Comparison of ENCODE assay signal across 8 cellular contexts in the genomic region with DNA sequence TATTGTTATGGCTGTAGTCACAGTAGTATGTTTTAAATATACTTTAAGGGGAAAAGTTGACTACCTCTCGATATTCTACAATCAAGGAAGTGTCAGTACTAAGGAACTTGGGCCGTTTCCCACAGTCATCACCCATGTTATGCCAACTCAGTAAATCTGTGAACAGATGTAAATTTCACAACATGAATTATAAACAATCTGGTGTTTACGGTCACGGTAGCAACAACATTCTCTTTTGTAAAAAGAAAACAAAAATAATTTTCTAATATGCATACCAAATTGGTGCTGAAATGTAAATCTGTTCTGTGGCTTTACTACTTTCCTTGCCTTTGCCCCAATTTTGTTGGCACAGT. TPM values are rescaled to one million over a fixed set of nuclear protein-coding genes. Genes with fewer than 3 reads are reported as not detected.
A peak's percentile ranks its signal among the peaks of the same experiment; 100 is the strongest.
DNase-seq lines count a peak whose midpoint lies in the region; ATAC-seq lines count a peak whose summit lies in the region.

No MANE protein-coding gene starts in this region.

- no peaks in the 10 kb centered on the region for H3K36me3 ChIP-seq in muscle layer of colon (ENCODE audit: insufficient read depth, low read length)

- no peaks in the 10 kb centered on the region for H3K9me3 ChIP-seq in muscle layer of colon (ENCODE audit: low read length)

- peaks cover 21% of the 10 kb centered on the region for H3K36me3 Mint-ChIP-seq in central memory CD8-positive, alpha-beta T cell (ENCODE audit: insufficient read depth)

- peaks cover 36% of the 10 kb centered on the region for H3K4me1 ChIP-seq in muscle layer of colon (ENCODE audit: insufficient read depth, low read length)

- no peaks in the 10 kb centered on the region for H3K27me3 ChIP-seq in muscle layer of colon (ENCODE audit: control insufficient read depth in 1 of 2, insufficient read depth in 2 of 2, low read length in 2 of 2)

- peak overlapping the region; percentile 93 for H3K9ac ChIP-seq in muscle layer of colon (ENCODE audit: low read length)

- H3K4me3 Mint-ChIP-seq in central memory CD8-positive, alpha-beta T cell = peak overlapping the region; percentile 96

- H3K9me3 Mint-ChIP-seq in central memory CD8-positive, alpha-beta T cell = no peaks in the 10 kb centered on the region

- DNase-seq in ACHN (peak; percentile 7), NCI-H146 (lab: John Stamatoyannopoulos, UW) (no peak)
- no peak for DNase-seq in Jurkat, Clone E6-1 (ENCODE audit: low read depth, low spot score)
- no peak for DNase-seq in central memory CD8-positive, alpha-beta T cell (ENCODE audit: low spot score in 2 of 2)

- ATAC-seq in central memory CD8-positive, alpha-beta T cell (replicated peaks; ENCODE audit: extremely low read depth, poor library complexity, severe bottlenecking) = no peak
- ATAC-seq in HG02623 (IDR thresholded peaks at IDR 0.05; ENCODE audit: unreplicated experiment) (no peak), HG03139 (IDR thresholded peaks at IDR 0.05; ENCODE audit: unreplicated experiment) (no peak), GM21390 (IDR thresholded peaks at IDR 0.05; ENCODE audit: unreplicated experiment) (no peak)

- peak overlapping the region; percentile 95 for H3K27ac Mint-ChIP-seq in central memory CD8-positive, alpha-beta T cell (ENCODE audit: low read depth)

- in situ Hi-C loops in ACHN (cut with HindIII; ENCODE audit: low pct_ligation_motif_present, low pct_unique_long_range_greater_than_20kb, low sequenced_read_pairs) = no loop called here

- peaks cover 59% of the 10 kb centered on the region for H3K4me1 Mint-ChIP-seq in central memory CD8-positive, alpha-beta T cell

- peak overlapping the region; percentile 98 for H3K27ac ChIP-seq in muscle layer of colon (ENCODE audit: low read depth, low read length)

- peak overlapping the region; percentile 69 for H3K4me3 ChIP-seq in Jurkat, Clone E6-1 (ENCODE audit: low read length)
- H3K4me3 ChIP-seq in muscle layer of colon (ENCODE audit: low read depth in 1 of 2, low read length in 2 of 2) = peak overlapping the region; percentile 85 to 87

- H3K27me3 Mint-ChIP-seq in central memory CD8-positive, alpha-beta T cell = no peaks in the 10 kb centered on the region

RNA-seq across cellular contexts. Expression of a gene that starts 1.2 kb away (rescaled TPM):
- 53.8 TPM for polyA plus RNA-seq in Jurkat, Clone E6-1 (2012; ENCODE audit: insufficient read depth, insufficient read length)
